11 cellular contexts compared by ENCODE assay signal in genomic region chr3:38027466-38028465, GRCh38. TPM values are rescaled to one million over a fixed set of nuclear protein-coding genes. Genes with fewer than 3 reads are reported as not detected.
A peak's percentile ranks its signal among the peaks of the same experiment; 100 is the strongest.
DNase-seq lines count a peak whose midpoint lies in the region; ATAC-seq and TF ChIP-seq lines count a peak whose summit lies in the region.
"Had no signal": no experiment of that assay in that cellular context is flagged by ENCODE, and none has a peak within 500 bp of the region (broad histone marks: within the 10 kb centered on the region; RNA-seq: fewer than 3 reads in every experiment).

No MANE protein-coding gene starts in this region.

- H3K4me1 ChIP-seq in breast epithelium (peaks cover 12 to 30% of the 10 kb centered on the region in 2 donors), foreskin keratinocyte (peaks cover 22% of the 10 kb centered on the region)

- no peaks in the 10 kb centered on the region for H3K36me3 ChIP-seq in breast epithelium

- DNase-seq in breast epithelium (ENCODE audit: low spot score in 2 of 2) (peak in 1 of 2 donors; percentile 53), MCF 10A (ENCODE audit: unreplicated experiment) (no peak), chondrocyte (ENCODE audit: low spot score) (no peak), naive B cell (no peak), type B pancreatic cell (ENCODE audit: extremely low spot score, unreplicated experiment) (no peak), NCI-H187 treated with DMSO at 0.1 percent for 48 hours (lab: John Stamatoyannopoulos, UW) (no peak), foreskin keratinocyte (no peak)
- no peak for DNase-seq in stimulated activated naive CD4-positive, alpha-beta T cell treated with Interleukin-2 at 50 U/mL for 16 hours (lab: John Stamatoyannopoulos, UW)
- DNase-seq: activated naive CD4-positive, alpha-beta T cell; NCI-H1694 treated with DMSO at 0.1 percent for 48 hours had no signal

- no peaks in the 10 kb centered on the region for H3K9me3 ChIP-seq in breast epithelium

- no peak for ATAC-seq in naive B cell (ENCODE audit: low read depth in 2 of 2)
- ATAC-seq in foreskin keratinocyte = no peak
- ATAC-seq: left lobe of liver had no signal

- POLR2A ChIA-PET in MCF 10A (lab: Yijun Ruan, JAX) = interaction anchor here (0.6 kb wide), 1 partner anchor 96 kb away, joined by 3 read pairs; no protein-coding TSS in a partner anchor

- H3K9me3 Mint-ChIP-seq in MCF 10A (ENCODE audit: unreplicated experiment) (no peaks in the 10 kb centered on the region), chondrocyte (ENCODE audit: low read depth) (no peaks in the 10 kb centered on the region), naive B cell (peaks cover 0 to 2% (median 0%) of the 10 kb centered on the region in 7 donors), type B pancreatic cell (no peaks in the 10 kb centered on the region)

- H3K36me3 Mint-ChIP-seq in MCF 10A (ENCODE audit: insufficient read depth, unreplicated experiment) (no peaks in the 10 kb centered on the region), chondrocyte (ENCODE audit: low read depth) (no peaks in the 10 kb centered on the region), naive B cell (peaks cover 0 to 8% of the 10 kb centered on the region in 2 donors), type B pancreatic cell (no peaks in the 10 kb centered on the region)

- BruUV-seq in MCF 10A (replicated peaks; lab: Mats Ljungman, UMichigan) = no TSS peak

- peak overlapping the region; percentile 89 to 97 for H3K27ac ChIP-seq in breast epithelium
- no peak overlapping the region for H3K27ac ChIP-seq in foreskin keratinocyte

- CTCF ChIA-PET in MCF 10A (lab: Yijun Ruan, JAX) = interaction anchor here (1.4 kb wide), 1 partner anchor 31 kb away, joined by 5 read pairs; no protein-coding TSS in a partner anchor

- peak overlapping the region in 1 of 3 donors; percentile 60 for H3K4me3 ChIP-seq in breast epithelium

- intact Hi-C loops in breast epithelium (cut with DNase I; ENCODE audit: low total_unique reads) = no loop called here
- intact Hi-C loops in MCF 10A (cut with micrococcal nuclease) = no loop called here

- TF ChIP-seq POLR2A in breast epithelium (IDR thresholded peaks at IDR 0.05) = no peak

- H3K27ac Mint-ChIP-seq in MCF 10A (ENCODE audit: low read depth, unreplicated experiment) (no peak overlapping the region), chondrocyte (ENCODE audit: unreplicated experiment) (peak overlapping the region; percentile 65), naive B cell (no peak overlapping the region), type B pancreatic cell (peak overlapping the region; percentile 68)

- TF ChIP-seq CTCF in breast epithelium (IDR thresholded peaks at IDR 0.05) = no peak
- no peak for TF ChIP-seq CTCF in MCF 10A (IDR thresholded peaks at IDR 0.05; ENCODE audit: unreplicated experiment)
- TF ChIP-seq CTCF in chondrocyte (IDR thresholded peaks at IDR 0.05) = no peak
- TF ChIP-seq CTCF in type B pancreatic cell (conservative IDR thresholded peaks at IDR 0.05) = no peak
- TF ChIP-seq CTCF in foreskin keratinocyte (conservative IDR thresholded peaks at IDR 0.05) = no peak

- peaks cover 40% of the 10 kb centered on the region for H3K4me1 Mint-ChIP-seq in MCF 10A (ENCODE audit: insufficient read depth, unreplicated experiment)
- H3K4me1 Mint-ChIP-seq in chondrocyte (ENCODE audit: low read depth) = peaks cover 41% of the 10 kb centered on the region
- peaks cover 19 to 34% (median 31%) of the 10 kb centered on the region in 3 donors for H3K4me1 Mint-ChIP-seq in naive B cell
- peaks cover 17% of the 10 kb centered on the region for H3K4me1 Mint-ChIP-seq in type B pancreatic cell (ENCODE audit: unreplicated experiment)

- no peak overlapping the region for H3K4me3 Mint-ChIP-seq in MCF 10A (ENCODE audit: unreplicated experiment)
- H3K4me3 Mint-ChIP-seq in chondrocyte (ENCODE audit: unreplicated experiment) = peak overlapping the region; percentile 61
- H3K4me3 Mint-ChIP-seq in naive B cell = peak overlapping the region in 7 of 8 donors; percentile 67 to 84 (median 76)
- peak overlapping the region; percentile 84 for H3K4me3 Mint-ChIP-seq in type B pancreatic cell

- H3K27me3 ChIP-seq in breast epithelium = no peaks in the 10 kb centered on the region
- H3K27me3 ChIP-seq in foreskin keratinocyte = no peaks in the 10 kb centered on the region

- H3K27me3 Mint-ChIP-seq in MCF 10A (ENCODE audit: insufficient read depth, unreplicated experiment) (no peaks in the 10 kb centered on the region), chondrocyte (ENCODE audit: low read depth) (no peaks in the 10 kb centered on the region), naive B cell (peaks cover 17 to 40% (median 33%) of the 10 kb centered on the region in 3 donors), type B pancreatic cell (peaks cover 8% of the 10 kb centered on the region)

RNA-seq across cellular contexts. Expression of gene PLCD1, which starts 1.7 kb away (rescaled TPM):
- 10 to 100 TPM; 17.0 to 36.2 (median 23.4) TPM for total RNA-seq in breast epithelium
- total RNA-seq in MCF 10A (2022) = 1.8 and 3.1 TPM in 2 replicates
- total RNA-seq in chondrocyte = 19.0 to 28.2 TPM (median 23.6 TPM) in 3 replicates
- 1 to 10 TPM in 5 of 6 donors, not detected in 1; 1.9 to 4.1 (median 2.6) TPM for polyA plus RNA-seq in naive B cell (ENCODE audit: low read depth in 6 of 6)
- total RNA-seq in type B pancreatic cell (ENCODE audit: low replicate concordance) = 28.7 and 31.6 TPM in 2 replicates
- total RNA-seq in foreskin keratinocyte = 23.5 and 27.4 TPM in 2 replicates
- 21.5 and 28.3 TPM in 2 replicates for polyA plus RNA-seq in foreskin keratinocyte

RNA-seq across cellular contexts. Expression of gene DLEC1, which starts 11.2 kb away (rescaled TPM):
- total RNA-seq in breast epithelium (1 to 10 TPM in 2 of 3 donors, under 1 TPM in 1; 0.98 to 2.0 (median 1.1) TPM), MCF 10A (2022) (1.3 TPM in 1 of 2 replicates, not detected in the other), chondrocyte (0.17 to 0.29 TPM (median 0.18 TPM) in 3 replicates), type B pancreatic cell (ENCODE audit: low replicate concordance) (0.76 and 3.2 TPM in 2 replicates), foreskin keratinocyte (not detected in 2 replicates)
- polyA plus RNA-seq in naive B cell (ENCODE audit: low read depth in 6 of 6) (under 1 TPM in 4 of 6 donors, not detected in 2; 0.09 to 0.50 (median 0.30) TPM), foreskin keratinocyte (0.02 TPM in 1 of 2 replicates, not detected in the other)

RNA-seq across cellular contexts. Expression of gene VILL, which starts 37.2 kb away (rescaled TPM):
- 10 to 100 TPM; 11.0 to 17.4 (median 15.4) TPM for total RNA-seq in breast epithelium
- not detected in 2 replicates for total RNA-seq in MCF 10A (2022)
- total RNA-seq in chondrocyte = 1.7 to 2.6 TPM (median 1.7 TPM) in 3 replicates
- polyA plus RNA-seq in naive B cell (ENCODE audit: low read depth in 6 of 6) = 10 to 100 TPM in 4 of 6 donors, 1 to 10 TPM in 2; 8.4 to 17.8 (median 11.8) TPM
- 14.2 and 16.9 TPM in 2 replicates for total RNA-seq in type B pancreatic cell (ENCODE audit: low replicate concordance)
- 3.7 and 3.8 TPM in 2 replicates for total RNA-seq in foreskin keratinocyte
- 3.1 and 3.4 TPM in 2 replicates for polyA plus RNA-seq in foreskin keratinocyte

Comparison
In these comparisons a context has a peak if more than half of its experiments do, and no peak if none do; other contexts are left out.
1. H3K27ac Mint-ChIP-seq: peak in chondrocyte (single experiment) and type B pancreatic cell (single experiment); none in MCF 10A (single experiment) and naive B cell (0 of 6).